ENCODE assay signal across 1 cellular context in genomic region chr4:2744576-2745270, GRCh38.
A peak's percentile ranks its signal among the peaks of the same experiment; 100 is the strongest.
TF ChIP-seq lines count a peak whose summit lies in the region.

No MANE protein-coding gene starts in this region.

TF ChIP-seq in GM12878, 131 proteins besides CTCF, POLR2A, EP300 and RAD21 (continued from another document):
- TF ChIP-seq ZNF592 (IDR thresholded peaks at IDR 0.05) = peak; percentile 17; the same call in 1 of the 2 replicates
